Comparison of ENCODE assay signal across 10 cellular contexts in genomic region chr10:58641095-58641531, GRCh38.
DNase-seq lines count a peak whose midpoint lies in the region; ATAC-seq and TF ChIP-seq lines count a peak whose summit lies in the region.
"Had no signal": no experiment of that assay in that cellular context is flagged by ENCODE, and none has a peak within 500 bp of the region (broad histone marks: within the 10 kb centered on the region; RNA-seq: fewer than 3 reads in every experiment).

No MANE protein-coding gene starts in this region.

- TF ChIP-seq CTCF in RWPE1 (conservative IDR thresholded peaks at IDR 0.05; ENCODE audit: low read depth), result peak; percentile 47
- no peak for TF ChIP-seq CTCF in foreskin fibroblast (IDR thresholded peaks at IDR 0.05; ENCODE audit: low read depth, low read length)
- peak in 3 of 4 experiments; percentile 10 to 16 (median 11) for TF ChIP-seq CTCF in uterus (IDR thresholded peaks at IDR 0.05)

- DNase-seq in Right ventricle myocardium superior (no peak), right cardiac atrium (no peak), RWPE1 (ENCODE audit: low spot score) (peak; percentile 28), foreskin fibroblast (peak; percentile 95 to 96), uterus (no peak)
- no peak for DNase-seq in stimulated activated CD4-positive, alpha-beta T cell treated with anti-CD3 and anti-CD28 coated beads, Interleukin-4, amount 100 ng/mL, for 1 hour
- DNase-seq: DMS79; stimulated activated CD4-positive, alpha-beta T cell treated with anti-CD3 and anti-CD28 coated beads, Interleukin-12 subunit alpha, Interleukin-12 subunit beta, amount 100 ng/mL, for 4 hours had no signal

- ATAC-seq in Right ventricle myocardium superior (ENCODE audit: poor library complexity) (peak; percentile 36), right cardiac atrium (no peak), HG03280 (IDR thresholded peaks at IDR 0.05; ENCODE audit: unreplicated experiment) (no peak), GM19351 (IDR thresholded peaks at IDR 0.05; ENCODE audit: unreplicated experiment) (no peak)

- H3K27me3 ChIP-seq in right cardiac atrium (ENCODE audit: control insufficient read depth, insufficient read depth), result no peaks in the 10 kb centered on the region
- no peaks in the 10 kb centered on the region for H3K27me3 ChIP-seq in uterus

- H3K9me3 ChIP-seq in right cardiac atrium (ENCODE audit: control insufficient read depth, low read length) (no peaks in the 10 kb centered on the region), uterus (no peaks in the 10 kb centered on the region)

- H3K4me1 ChIP-seq in right cardiac atrium (ENCODE audit: control insufficient read depth, insufficient read depth, low read length), result peaks cover 2% of the 10 kb centered on the region
- no peaks in the 10 kb centered on the region for H3K4me1 ChIP-seq in uterus

- H3K4me3 ChIP-seq in right cardiac atrium (ENCODE audit: low read length) (no peak overlapping the region), foreskin fibroblast (ENCODE audit: low read depth in 1 of 2, low read length in 2 of 2) (no peak overlapping the region), uterus (no peak overlapping the region)

- CTCF ChIA-PET in RWPE1 (lab: Yijun Ruan, JAX), result interaction anchor here (0.7 to 1.4 kb wide), 4 partner anchors 48 to 226 kb away, joined by 3 to 10 read pairs (median 3); no protein-coding TSS in a partner anchor

- WGBS in right cardiac atrium, result 12% methylated on average over 5 of the region's 5 CpGs

- POLR2A ChIA-PET in RWPE1 (lab: Yijun Ruan, JAX; ENCODE audit: low non-redundant PET), result no interaction called here

- no peaks in the 10 kb centered on the region for H3K36me3 ChIP-seq in uterus

- intact Hi-C loops in Right ventricle myocardium superior (cut with DNase I) (no loop called here), right cardiac atrium (cut with DNase I) (no loop called here), uterus (cut with DNase I; ENCODE audit: low total_unique reads) (no loop called here)

- H3K27ac ChIP-seq in right cardiac atrium (ENCODE audit: low read length) (no peak overlapping the region), RWPE1 (no peak overlapping the region), uterus (peak overlapping the region in 1 of 2 donors; percentile 49)

- no peak for TF ChIP-seq POLR2A in uterus (IDR thresholded peaks at IDR 0.05)

Comparison
In these comparisons a context has a peak if more than half of its experiments do, and no peak if none do; other contexts are left out.
1. DNase-seq: peak in RWPE1 (single experiment) and foreskin fibroblast (2 of 2); none in Right ventricle myocardium superior (single experiment), right cardiac atrium (0 of 3), uterus (0 of 2) and stimulated activated CD4-positive, alpha-beta T cell treated with anti-CD3 and anti-CD28 coated beads, Interleukin-4, amount 100 ng/mL, for 1 hour (single experiment).